ENCODE assay signal across 8 cellular contexts in genomic region chr20:38324159-38324558, GRCh38.
"Had no signal": no experiment of that assay in that cellular context is flagged by ENCODE, and none has a peak within 500 bp of the region (broad histone marks: within the 10 kb centered on the region; RNA-seq: fewer than 3 reads in every experiment).

No MANE protein-coding gene starts in this region.

- H3K4me2 ChIP-seq: GM23338 had no signal

- DNase-seq: H9, HCEC 1CT, HFFc6, KBM-7 had no signal

- ATAC-seq: GM23338, HepG2 had no signal

- H3K4me3 ChIP-seq: GM23338 had no signal

- FAIRE-seq: H1, H54, HepG2 had no signal

- H2AFZ ChIP-seq: GM23338 had no signal
